Comparison of ENCODE assay signal across 16 cellular contexts in the genomic region with DNA sequence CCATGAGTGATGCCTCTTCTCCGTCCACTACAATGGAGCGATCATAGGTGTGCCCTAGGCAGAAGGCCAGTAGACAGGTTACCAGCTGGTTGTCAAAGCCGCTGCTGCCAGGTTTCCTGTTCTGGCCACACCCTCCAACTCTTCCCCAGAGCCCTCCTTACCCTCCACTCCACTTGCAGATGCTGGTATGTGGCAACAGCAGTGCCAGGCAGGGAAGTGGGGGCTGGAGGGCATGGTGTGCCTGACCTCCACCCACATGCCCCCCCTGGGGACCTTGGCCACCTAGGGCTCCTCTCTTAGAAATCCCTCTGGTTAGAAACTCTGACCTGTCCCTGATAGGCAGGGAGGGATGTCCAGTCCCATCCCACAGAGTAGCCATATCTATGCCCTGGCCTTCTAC. TPM values are rescaled to one million over a fixed set of nuclear protein-coding genes. Genes with fewer than 3 reads are reported as not detected.
A peak's percentile ranks its signal among the peaks of the same experiment; 100 is the strongest.
DNase-seq lines count a peak whose midpoint lies in the region; ATAC-seq, FAIRE-seq and TF ChIP-seq lines count a peak whose summit lies in the region.
"Had no signal": no experiment of that assay in that cellular context is flagged by ENCODE, and none has a peak within 500 bp of the region (broad histone marks: within the 10 kb centered on the region; RNA-seq: fewer than 3 reads in every experiment).

No MANE protein-coding gene starts in this region.

- H3K27me3 ChIP-seq in astrocyte (ENCODE audit: insufficient read depth, low read length) (peaks cover 27% of the 10 kb centered on the region), layer of hippocampus (ENCODE audit: control insufficient read depth, insufficient read depth, low read length) (peaks cover 10% of the 10 kb centered on the region), thoracic aorta (replicated peaks; ENCODE audit: insufficient read depth) (no peaks in the 10 kb centered on the region)
- H3K27me3 ChIP-seq: testis had no signal

- no peaks in the 10 kb centered on the region for H3K36me3 ChIP-seq in astrocyte (ENCODE audit: insufficient read depth, low read length)
- peaks cover 7% of the 10 kb centered on the region for H3K36me3 ChIP-seq in thoracic aorta

- H3K4me3 ChIP-seq in astrocyte (ENCODE audit: insufficient read depth, low read depth, low read length) = no peak overlapping the region
- H3K4me3 ChIP-seq in thoracic aorta = peak overlapping the region; percentile 84

- H4K20me1 ChIP-seq in astrocyte (ENCODE audit: insufficient read depth, low read length) = peaks cover 19% of the 10 kb centered on the region

- no peak for TF ChIP-seq CTCF in astrocyte (IDR thresholded peaks at IDR 0.05; ENCODE audit: insufficient read depth, low read depth, low read length)
- TF ChIP-seq CTCF in thoracic aorta (IDR thresholded peaks at IDR 0.05) = no peak
- no peak for TF ChIP-seq CTCF in GM10266 (IDR thresholded peaks at IDR 0.05; ENCODE audit: control insufficient read depth, insufficient read depth, low read depth, missing control alignments)
- no peak for TF ChIP-seq CTCF in GM13977 (IDR thresholded peaks at IDR 0.05; ENCODE audit: extremely low read depth, insufficient read depth, missing control alignments)

- H3K9ac ChIP-seq in astrocyte (ENCODE audit: low read length) = no peak overlapping the region

- H3K27me3 Mint-ChIP-seq in astrocyte (ENCODE audit: low read depth, unreplicated experiment) = peaks cover 49% of the 10 kb centered on the region

- no peak overlapping the region for H3K4me3 Mint-ChIP-seq in astrocyte (ENCODE audit: unreplicated experiment)
- H3K4me3 Mint-ChIP-seq: activated CD4-positive, alpha-beta memory T cell treated with anti-CD3 and anti-CD28 coated beads for 36 hours; neural crest cell had no signal

- ATAC-seq in thoracic aorta (ENCODE audit: insufficient number of reproducible peaks, low FRiP score, low read depth) = no peak

- H3K9me3 ChIP-seq in astrocyte (ENCODE audit: insufficient read depth, low read depth, low read length) (no peaks in the 10 kb centered on the region), thoracic aorta (no peaks in the 10 kb centered on the region)
- H3K9me3 ChIP-seq: testis had no signal

- H3K79me2 ChIP-seq in astrocyte (ENCODE audit: insufficient read depth, low read length) = no peaks in the 10 kb centered on the region

- H3K27ac ChIP-seq in astrocyte (ENCODE audit: low read depth, low read length) (no peak overlapping the region), layer of hippocampus (ENCODE audit: low read depth, low read length) (peak overlapping the region; percentile 76), thoracic aorta (peak overlapping the region; percentile 95)

- H3K4me1 Mint-ChIP-seq in astrocyte (ENCODE audit: low read depth, unreplicated experiment) = peaks cover 23% of the 10 kb centered on the region

- in situ Hi-C loops in GM13977 (cut with MboI; ENCODE audit: low pct_unique_long_range_greater_than_20kb, low sequenced_read_pairs, unreplicated experiment) = no loop called here

- peak overlapping the region; percentile 83 for H3K4me2 ChIP-seq in astrocyte (ENCODE audit: low read length)

- H3K4me1 ChIP-seq in astrocyte (ENCODE audit: insufficient read depth, low read length) = peaks cover 37% of the 10 kb centered on the region
- H3K4me1 ChIP-seq in thoracic aorta (ENCODE audit: control insufficient read depth in 1 of 2, low read depth in 2 of 2) = peaks cover 27 to 65% of the 10 kb centered on the region in 2 donors

- H3K36me3 Mint-ChIP-seq in astrocyte (ENCODE audit: low read depth, unreplicated experiment) = peaks cover 7% of the 10 kb centered on the region

- H2AFZ ChIP-seq in astrocyte (ENCODE audit: low read depth, low read length) = no peak overlapping the region

- H3K27ac Mint-ChIP-seq in astrocyte (ENCODE audit: unreplicated experiment) = no peak overlapping the region
- H3K27ac Mint-ChIP-seq: activated CD4-positive, alpha-beta memory T cell treated with anti-CD3 and anti-CD28 coated beads for 36 hours had no signal

- no peak for FAIRE-seq in astrocyte (lab: Jason Lieb, UNC)
- FAIRE-seq: A204.1 had no signal

- H3K9me3 Mint-ChIP-seq in astrocyte (ENCODE audit: unreplicated experiment) = no peaks in the 10 kb centered on the region
- H3K9me3 Mint-ChIP-seq: activated CD4-positive, alpha-beta memory T cell treated with anti-CD3 and anti-CD28 coated beads for 36 hours; neural crest cell had no signal

- DNase-seq in NCI-H1092 (lab: John Stamatoyannopoulos, UW) (peak; percentile 12), NCI-H1092 treated with DMSO at 0.1 percent for 48 hours (lab: John Stamatoyannopoulos, UW) (no peak), astrocyte (ENCODE audit: low read depth) (no peak), thoracic aorta (ENCODE audit: low spot score) (no peak), midbrain (lab: John Stamatoyannopoulos, UW) (no peak), GM10266 (ENCODE audit: extremely low spot score) (no peak), GM13977 (ENCODE audit: low spot score) (no peak)
- DNase-seq: activated CD4-positive, alpha-beta memory T cell treated with anti-CD3 and anti-CD28 coated beads for 36 hours; activated gamma-delta T cell treated with Interleukin-2 at 50 U/mL for 16 hours; Calu3; T-helper 1 cell had no signal

RNA-seq across cellular contexts. Expression of gene RRAD, which starts 1.5 kb away (rescaled TPM):
- total RNA-seq in astrocyte = 10.2 and 12.1 TPM in 2 replicates
- total RNA-seq in thoracic aorta = 10 to 100 TPM; 43.2 to 88.3 TPM

RNA-seq across cellular contexts. Expression of gene CDH16, which starts 5.2 kb away (rescaled TPM):
- total RNA-seq in astrocyte (not detected in 2 replicates), thoracic aorta (not detected)
- total RNA-seq: activated CD4-positive, alpha-beta memory T cell treated with anti-CD3 and anti-CD28 coated beads for 36 hours; Calu3; neural crest cell; smooth muscle cell had no signal

RNA-seq across cellular contexts. Expression of gene CIAO2B, which starts 10.3 kb away (rescaled TPM):
- total RNA-seq in astrocyte = 69.5 and 75.6 TPM in 2 replicates
- 100 to 1,000 TPM in 1 of 2 donors, 10 to 100 TPM in 1; 23.2 to 102 TPM for total RNA-seq in thoracic aorta

RNA-seq across cellular contexts. Expression of gene CES2, which starts 11.4 kb away (rescaled TPM):
- total RNA-seq in astrocyte (22.9 and 28.8 TPM in 2 replicates), thoracic aorta (10 to 100 TPM; 29.8 to 92.7 TPM)

RNA-seq across cellular contexts. Expression of gene CES3, which starts 37.2 kb away (rescaled TPM):
- total RNA-seq in astrocyte = 0.77 and 1.5 TPM in 2 replicates
- total RNA-seq in thoracic aorta = 1 to 10 TPM in 1 of 2 donors, under 1 TPM in 1; 0.63 to 1.1 TPM
- total RNA-seq: smooth muscle cell had no signal
